Comparison of ENCODE assay signal across 17 cellular contexts in genomic region chr7:24751484-24751883, GRCh38. TPM values are rescaled to one million over a fixed set of nuclear protein-coding genes. Genes with fewer than 3 reads are reported as not detected.
DNase-seq lines count a peak whose midpoint lies in the region; ATAC-seq and TF ChIP-seq lines count a peak whose summit lies in the region.
"Had no signal": no experiment of that assay in that cellular context is flagged by ENCODE, and none has a peak within 500 bp of the region (broad histone marks: within the 10 kb centered on the region; RNA-seq: fewer than 3 reads in every experiment).

No MANE protein-coding gene starts in this region.

- no peak overlapping the region for H2AFZ ChIP-seq in IMR-90 (replicated peaks; ENCODE audit: low read length, poor library complexity)
- H2AFZ ChIP-seq in trophoblast cell (ENCODE audit: insufficient read depth, low read length, poor library complexity), result no peak overlapping the region
- H2AFZ ChIP-seq: GM23248 had no signal

- H3K23ac ChIP-seq in IMR-90 (ENCODE audit: low read depth, low read length) (peak overlapping the region; percentile 78; the same call in 1 of the 2 replicates), trophoblast cell (ENCODE audit: low read length) (no peak overlapping the region)

- H3K9me3 ChIP-seq in IMR-90 (ENCODE audit: control insufficient read depth, insufficient read depth, low read length), result no peaks in the 10 kb centered on the region
- H3K9me3 ChIP-seq in trophoblast cell (ENCODE audit: insufficient read depth, low read depth, low read length), result no peaks in the 10 kb centered on the region
- H3K9me3 ChIP-seq: A549, Caco-2, HAP-1 had no signal

- H2BK15ac ChIP-seq in IMR-90 (ENCODE audit: low read depth, low read length), result peak overlapping the region; percentile 66; the same call in 2 of the 3 replicates

- H3K27ac ChIP-seq in IMR-90 (ENCODE audit: insufficient read depth, low read length) (no peak overlapping the region), brain microvascular endothelial cell (peak overlapping the region; percentile 62), trophoblast cell (ENCODE audit: low read depth, low read length) (peak overlapping the region; percentile 44)
- H3K27ac ChIP-seq: C4-2B, GM23248 had no signal

- H3K9ac ChIP-seq in IMR-90 (ENCODE audit: low read depth, low read length) (no peak overlapping the region), trophoblast cell (ENCODE audit: low read length) (no peak overlapping the region)
- H3K9ac ChIP-seq: GM23248 had no signal

- H4K91ac ChIP-seq in IMR-90 (ENCODE audit: insufficient read depth, low read depth, low read length) (peak overlapping the region; percentile 88), trophoblast cell (ENCODE audit: low read depth, low read length) (no peak overlapping the region)

- no peak overlapping the region for H2BK12ac ChIP-seq in trophoblast cell (ENCODE audit: low read length)

- H2BK5ac ChIP-seq in IMR-90 (ENCODE audit: low read depth, low read length, poor library complexity, severe bottlenecking) (peak overlapping the region; percentile 76), trophoblast cell (ENCODE audit: low read depth, low read length, poor library complexity) (no peak overlapping the region)

- H3K56ac ChIP-seq in IMR-90 (ENCODE audit: extremely low read depth, insufficient read depth, low read length), result peak overlapping the region; percentile 39; the same call in 1 of the 2 replicates

- intact Hi-C loops in IMR-90 (cut with micrococcal nuclease), result no loop called here

- no peaks in the 10 kb centered on the region for H4K20me1 ChIP-seq in IMR-90 (ENCODE audit: insufficient read depth, low read length)

- peaks cover 24% of the 10 kb centered on the region for H3K4me1 ChIP-seq in IMR-90 (ENCODE audit: control insufficient read depth, insufficient read depth, low read length)
- H3K4me1 ChIP-seq in trophoblast cell (ENCODE audit: control insufficient read depth in 1 of 2, insufficient read depth in 2 of 2, low read length in 2 of 2), result peaks cover 13 to 15% of the 10 kb centered on the region in 2 experiments
- H3K4me1 ChIP-seq: HAP-1 had no signal

- H4K5ac ChIP-seq in IMR-90 (ENCODE audit: low read depth, low read length), result peak overlapping the region; percentile 70; the same call in 1 of the 2 replicates

- peak; percentile 35 for DNase-seq in IMR-90
- DNase-seq in amniotic epithelial cell (ENCODE audit: low read depth), result peak; percentile 60
- no peak for DNase-seq in brain microvascular endothelial cell
- DNase-seq in trophoblast cell, result peak in 1 of 2 donors; percentile 45
- DNase-seq in activated CD8-positive, alpha-beta memory T cell treated with anti-CD3 and anti-CD28 coated beads, Interleukin-2, amount 50 U/mL, for 4 hours, result no peak
- DNase-seq in NCI-H187 (lab: John Stamatoyannopoulos, UW), result no peak
- DNase-seq: AML-193; CD4-positive, alpha-beta T cell; GDM1; GM23248; KG1 had no signal

- H3K79me1 ChIP-seq in IMR-90 (ENCODE audit: low read depth in 1 of 2, low read length in 2 of 2) (peaks cover 47 to 76% of the 10 kb centered on the region in 2 experiments), trophoblast cell (ENCODE audit: low read length) (peaks cover 3% of the 10 kb centered on the region)

- ATAC-seq in IMR-90 (ENCODE audit: low read depth) (peak; percentile 33), GM19351 (IDR thresholded peaks at IDR 0.05; ENCODE audit: unreplicated experiment) (no peak), GM21528 (IDR thresholded peaks at IDR 0.05; ENCODE audit: low FRiP score, unreplicated experiment) (no peak)
- ATAC-seq: A549 had no signal

- H3K14ac ChIP-seq in IMR-90 (replicated peaks; ENCODE audit: low read depth, low read length) (peak overlapping the region; percentile 94; the same call in 1 of the 2 replicates), trophoblast cell (ENCODE audit: low read length) (no peak overlapping the region)

- peaks cover 11% of the 10 kb centered on the region for H3K36me3 ChIP-seq in IMR-90 (ENCODE audit: control insufficient read depth, insufficient read depth, low read length)
- H3K36me3 ChIP-seq in brain microvascular endothelial cell (replicated peaks), result no peaks in the 10 kb centered on the region
- peaks cover 3 to 4% of the 10 kb centered on the region in 2 experiments for H3K36me3 ChIP-seq in trophoblast cell (ENCODE audit: control insufficient read depth in 1 of 2, insufficient read depth in 2 of 2, low read length in 2 of 2)
- H3K36me3 ChIP-seq: HAP-1 had no signal

- peaks cover 27% of the 10 kb centered on the region for H3K9me1 ChIP-seq in IMR-90 (ENCODE audit: insufficient read depth, low read length)

- no peak overlapping the region for H2AK9ac ChIP-seq in IMR-90 (replicated peaks; ENCODE audit: low read depth, low read length, poor library complexity)

- no peak for TF ChIP-seq POLR2A in IMR-90 (IDR thresholded peaks at IDR 0.05; ENCODE audit: low read depth, low read length)

- no TSS peak for BruUV-seq in IMR-90 (replicated peaks; lab: Mats Ljungman, UMichigan)

- CTCF ChIA-PET in IMR-90 (lab: Yijun Ruan, JAX), result no interaction called here

- peak overlapping the region; percentile 89; the same call in 1 of the 2 replicates for H3K4ac ChIP-seq in IMR-90 (ENCODE audit: low read depth, low read length)
- no peak overlapping the region for H3K4ac ChIP-seq in trophoblast cell (ENCODE audit: low read depth, low read length)

- H2AK5ac ChIP-seq in IMR-90 (ENCODE audit: low read depth, low read length) (no peak overlapping the region; the same call in 1 of the 2 replicates), trophoblast cell (ENCODE audit: low read length) (no peak overlapping the region)

- dilution Hi-C loops in IMR-90 (cut with HindIII; ENCODE audit: low sequenced_read_pairs, unreplicated experiment), result no loop called here

- H3K27me3 ChIP-seq in IMR-90 (ENCODE audit: control insufficient read depth, insufficient read depth, low read length) (no peaks in the 10 kb centered on the region), brain microvascular endothelial cell (replicated peaks) (no peaks in the 10 kb centered on the region), trophoblast cell (ENCODE audit: insufficient read depth, low read length) (no peaks in the 10 kb centered on the region)

- H3K4me3 ChIP-seq in IMR-90 (ENCODE audit: insufficient read depth, low read depth, low read length) (no peak overlapping the region), brain microvascular endothelial cell (ENCODE audit: low read depth, low read length) (no peak overlapping the region), trophoblast cell (ENCODE audit: low read depth, low read length) (no peak overlapping the region)
- H3K4me3 ChIP-seq: A549, GM23248, HAP-1 had no signal

- no CpG with 5 or more reads among the region's 1 CpG for WGBS in IMR-90 (ENCODE audit: extremely low coverage in 2 of 2, insufficient read length in 1 of 2), 2 experiments
- WGBS in trophoblast cell (ENCODE audit: extremely low coverage, insufficient coverage, insufficient read length), result no CpG with 5 or more reads among the region's 1 CpG

- H3K4me2 ChIP-seq in IMR-90 (ENCODE audit: low read depth, low read length), result peak overlapping the region; percentile 47; the same call in 1 of the 2 replicates
- H3K4me2 ChIP-seq in trophoblast cell (ENCODE audit: low read length), result no peak overlapping the region

- TF ChIP-seq RAD21 in IMR-90 (IDR thresholded peaks at IDR 0.05; ENCODE audit: low read length), result no peak

- peak overlapping the region; percentile 62 to 65 for H4K8ac ChIP-seq in IMR-90 (ENCODE audit: low read depth in 2 of 2, low read length in 2 of 2)
- H4K8ac ChIP-seq in trophoblast cell (ENCODE audit: low read depth, low read length), result no peak overlapping the region

- H3K79me2 ChIP-seq in trophoblast cell (ENCODE audit: control insufficient read depth, insufficient read depth, low read length, poor library complexity), result no peaks in the 10 kb centered on the region

- TF ChIP-seq CTCF in IMR-90 (conservative IDR thresholded peaks at IDR 0.05; ENCODE audit: low read depth, low read length) (no peak), brain microvascular endothelial cell (IDR thresholded peaks at IDR 0.05; ENCODE audit: low read depth, low read length, missing control alignments) (no peak)

- H3K18ac ChIP-seq in IMR-90 (ENCODE audit: low read depth, low read length) (peak overlapping the region; percentile 89; the same call in 1 of the 2 replicates), trophoblast cell (ENCODE audit: low read length) (no peak overlapping the region)

- H2BK20ac ChIP-seq in IMR-90 (ENCODE audit: low read depth, low read length), result peak overlapping the region; percentile 79; the same call in 1 of the 2 replicates

- in situ Hi-C loops in IMR-90 (cut with MboI; ENCODE audit: low sequenced_read_pairs), result no loop called here
- in situ Hi-C loops in brain microvascular endothelial cell (cut with HindIII; ENCODE audit: low pct_ligation_motif_present, low sequenced_read_pairs), result no loop called here

- peak overlapping the region; percentile 90 for H2BK120ac ChIP-seq in IMR-90 (ENCODE audit: low read depth, low read length)
- no peak overlapping the region for H2BK120ac ChIP-seq in trophoblast cell (ENCODE audit: insufficient read depth, low read length, poor library complexity)

- POLR2A ChIA-PET in IMR-90 (lab: Charles Lee; ENCODE audit: unreplicated experiment), result interaction anchor here (0.5 to 1.7 kb wide), 2 partner anchors 9 to 374 kb away, joined by 4 read pairs; no protein-coding TSS in a partner anchor

- no peak overlapping the region for H4K12ac ChIP-seq in trophoblast cell (ENCODE audit: low read depth, low read length)

TF ChIP-seq in IMR-90, 13 proteins besides CTCF, POLR2A, EP300 and RAD21:
- TF ChIP-seq MAZ (IDR thresholded peaks at IDR 0.05; ENCODE audit: borderline replicate concordance, low read depth, low read length) (no peak), NFE2L2 (IDR thresholded peaks at IDR 0.05; ENCODE audit: low read depth, low read length) (0 out of 2 replicates have a peak, but pooled peaks have one; percentile 18)
TF ChIP-seq in IMR-90: peak in this region for 1.

RNA-seq across cellular contexts. Expression of gene GSDME, which starts 5.8 kb away (rescaled TPM):
- total RNA-seq in IMR-90 (2012; rRNA removed), result 78.7 and 88.3 TPM in 2 replicates
- 71.5 and 75.2 TPM in 2 replicates for polyA plus RNA-seq in IMR-90 (2012; rRNA removed)
- polyA plus RNA-seq in IMR-90 (2012; cell fraction: cytosol; rRNA removed), result 49.6 and 55.2 TPM in 2 replicates
- 50.0 and 117 TPM in 2 replicates for polyA plus RNA-seq in IMR-90 (2012; cell fraction: nucleus; rRNA removed; ENCODE audit: low replicate concordance)
- 22.7 and 23.9 TPM in 2 replicates for polyA plus RNA-seq in trophoblast cell (2013)

Comparison
In these comparisons a context has a peak if more than half of its experiments do, and no peak if none do; other contexts are left out.
1. DNase-seq: peak in IMR-90 (single experiment) and amniotic epithelial cell (single experiment); none in brain microvascular endothelial cell (single experiment), activated CD8-positive, alpha-beta memory T cell treated with anti-CD3 and anti-CD28 coated beads, Interleukin-2, amount 50 U/mL, for 4 hours (single experiment) and NCI-H187 (0 of 2).